1 cellular context compared by ENCODE assay signal in genomic region chr17:65055708-65056638, GRCh38.
A peak's percentile ranks its signal among the peaks of the same experiment; 100 is the strongest.
TF ChIP-seq lines count a peak whose summit lies in the region.

No MANE protein-coding gene starts in this region.

TF ChIP-seq in HepG2, 621 proteins besides CTCF, POLR2A, EP300 and RAD21 (continued from another document and continues in another):
- TF ChIP-seq HMGXB4 (CRISPR knock-in tag; IDR thresholded peaks at IDR 0.05; ENCODE audit: borderline replicate concordance in 1 of 2, low read depth in 1 of 2) (peak in 1 of 2 experiments; percentile 65), ZNF777 (CRISPR knock-in tag; IDR thresholded peaks at IDR 0.05) (peak; percentile 92), SALL2 (CRISPR knock-in tag; IDR thresholded peaks at IDR 0.05) (0 out of 2 replicates have a peak, but pooled peaks have one; percentile 47), PRDM4 (CRISPR knock-in tag; IDR thresholded peaks at IDR 0.05; ENCODE audit: borderline replicate concordance) (peak; percentile 57; the same call in 1 of the 2 replicates), KDM2A (CRISPR knock-in tag; IDR thresholded peaks at IDR 0.05; ENCODE audit: borderline replicate concordance, low read depth) (peak; percentile 52), ZNF232 (CRISPR knock-in tag; IDR thresholded peaks at IDR 0.05; ENCODE audit: borderline replicate concordance) (0 out of 2 replicates have a peak, but pooled peaks have one; percentile 67), KLF9 (CRISPR knock-in tag; IDR thresholded peaks at IDR 0.05; ENCODE audit: low read depth) (no peak), DZIP1 (CRISPR knock-in tag; IDR thresholded peaks at IDR 0.05) (0 out of 2 replicates have a peak, but pooled peaks have one; percentile 59), DNMT3B (CRISPR knock-in tag; conservative IDR thresholded peaks at IDR 0.05) (no peak), ELF4 (CRISPR knock-in tag; IDR thresholded peaks at IDR 0.05; ENCODE audit: borderline replicate concordance) (no peak), CBX5 (CRISPR knock-in tag; IDR thresholded peaks at IDR 0.05; ENCODE audit: borderline replicate concordance) (0 out of 2 replicates have a peak, but pooled peaks have one; percentile 37), TCF7 (IDR thresholded peaks at IDR 0.05; ENCODE audit: low read depth) (peak; percentile 48; the same call in 1 of the 2 replicates), ZNF564 (CRISPR knock-in tag; IDR thresholded peaks at IDR 0.05) (peak; percentile 75; the same call in 1 of the 2 replicates), ZBTB14 (CRISPR knock-in tag; IDR thresholded peaks at IDR 0.05) (peak; percentile 23; the same call in 1 of the 2 replicates), ZNF414 (CRISPR knock-in tag; IDR thresholded peaks at IDR 0.05) (peak; percentile 85), ZNF580 (CRISPR knock-in tag; IDR thresholded peaks at IDR 0.05; ENCODE audit: borderline replicate concordance, low read depth) (0 out of 2 replicates have a peak, but pooled peaks have one; percentile 28), KLF13 (CRISPR knock-in tag; IDR thresholded peaks at IDR 0.05) (peak; percentile 84; the same call in 1 of the 2 replicates), CBX2 (IDR thresholded peaks at IDR 0.05; ENCODE audit: low read depth, low read length) (no peak), CBX2 (CRISPR knock-in tag; IDR thresholded peaks at IDR 0.05; ENCODE audit: low read depth) (no peak), HBP1 (CRISPR knock-in tag; IDR thresholded peaks at IDR 0.05; ENCODE audit: low read depth) (peak; percentile 49; the same call in 1 of the 2 replicates), KLF16 (CRISPR knock-in tag; IDR thresholded peaks at IDR 0.05) (peak in 1 of 2 experiments; percentile 2; a peak in 1 of 4 replicates), ZNF704 (CRISPR knock-in tag; IDR thresholded peaks at IDR 0.05; ENCODE audit: borderline replicate concordance) (peak; percentile 77; the same call in 1 of the 2 replicates), BCLAF1 (IDR thresholded peaks at IDR 0.05) (no peak), NFYC (CRISPR knock-in tag; IDR thresholded peaks at IDR 0.05) (no peak; the same call in 1 of the 2 replicates), TFE3 (CRISPR knock-in tag; IDR thresholded peaks at IDR 0.05) (peak; percentile 18), ZFY (CRISPR knock-in tag; IDR thresholded peaks at IDR 0.05) (no peak), ZFX (CRISPR knock-in tag; IDR thresholded peaks at IDR 0.05; ENCODE audit: low read depth) (peak; percentile 50), ZNF543 (CRISPR knock-in tag; IDR thresholded peaks at IDR 0.05) (peak; percentile 31; the same call in 1 of the 2 replicates), CREM (IDR thresholded peaks at IDR 0.05) (no peak), CREM (CRISPR knock-in tag; IDR thresholded peaks at IDR 0.05) (no peak), UBTF (CRISPR knock-in tag; IDR thresholded peaks at IDR 0.05) (peak; percentile 70), PAX8 (CRISPR knock-in tag; IDR thresholded peaks at IDR 0.05; ENCODE audit: borderline replicate concordance) (peak; percentile 28; the same call in 1 of the 2 replicates), SAP130 (CRISPR knock-in tag; IDR thresholded peaks at IDR 0.05; ENCODE audit: low read depth) (peak; percentile 84)
